In the genomic region with DNA sequence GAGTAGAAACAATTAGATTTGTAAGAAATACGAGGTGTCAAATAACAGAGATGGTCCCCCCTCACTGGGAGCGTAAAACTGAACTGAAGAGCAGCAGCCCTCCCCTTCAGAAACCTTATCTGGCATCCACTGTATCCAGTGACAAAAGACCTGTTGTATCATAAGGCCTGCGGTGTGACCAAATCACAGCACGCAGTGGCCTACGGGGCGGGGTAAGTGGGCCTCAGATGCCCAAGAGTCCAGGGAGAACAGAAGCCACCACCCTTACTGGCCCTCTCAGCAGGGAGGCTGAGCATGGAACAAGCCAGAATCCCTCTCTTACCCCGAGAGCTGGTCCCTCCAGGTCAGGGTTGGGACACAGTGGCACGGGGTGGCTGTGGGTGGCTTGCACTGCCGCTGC, we compare ENCODE assay signal across 27 cellular contexts. TPM values are rescaled to one million over a fixed set of nuclear protein-coding genes. Genes with fewer than 3 reads are reported as not detected.
DNase-seq lines count a peak whose midpoint lies in the region; ATAC-seq, FAIRE-seq and TF ChIP-seq lines count a peak whose summit lies in the region.
"Had no signal": no experiment of that assay in that cellular context is flagged by ENCODE, and none has a peak within 500 bp of the region (broad histone marks: within the 10 kb centered on the region; RNA-seq: fewer than 3 reads in every experiment).

No MANE protein-coding gene starts in this region.

- H3K36me3 ChIP-seq in HepG2 (replicated peaks in 1 of 2; ENCODE audit: control insufficient read depth in 1 of 2, insufficient read depth in 2 of 2, low read length in 2 of 2) (peaks cover 39 to 80% of the 10 kb centered on the region in 2 experiments), right lobe of liver (peaks cover 14 to 92% (median 55%) of the 10 kb centered on the region in 4 donors), neutrophil (peaks cover 80% of the 10 kb centered on the region)

- DNase-seq in HepG2 (ENCODE audit: low spot score) (no peak), right lobe of liver (no peak), RWPE1 (ENCODE audit: low spot score) (no peak), nucleus accumbens (lab: John Stamatoyannopoulos, UW) (no peak)
- DNase-seq: activated CD4-positive, alpha-beta T cell treated with anti-CD3 and anti-CD28 coated beads for 4 hours; DMS 273 treated with DMSO at 0.1 percent for 48 hours; EL; endodermal cell; foreskin fibroblast; kidney glomerular epithelial cell; NCI-H1092; NCI-H187; NCI-H526 treated with DMSO at 0.1 percent for 48 hours; PC-9; SHP77 treated with DMSO at 0.1 percent for 48 hours; small intestine; stimulated activated CD4-positive, alpha-beta T cell treated with anti-CD3 and anti-CD28 coated beads, Interleukin-1b, Interleukin-23, amount 100 ng/mL, for 48 hours; stimulated activated CD8-positive, alpha-beta memory T cell treated with anti-CD3 and anti-CD28 coated beads, Interleukin-4, amount 100 ng/mL, for 48 hours; T-helper 9 cell had no signal

- no peak for ATAC-seq in HepG2
- ATAC-seq in right lobe of liver, result no peak
- ATAC-seq in GM21360 (IDR thresholded peaks at IDR 0.05; ENCODE audit: unreplicated experiment), result no peak
- ATAC-seq in HG03039 (IDR thresholded peaks at IDR 0.05; ENCODE audit: unreplicated experiment), result no peak
- ATAC-seq: esophagus mucosa, GM12878 had no signal

- H3K9ac ChIP-seq in HepG2 (ENCODE audit: insufficient read depth, low read depth, low read length), result no peak overlapping the region

- TF ChIP-seq EP300 in HepG2 (IDR thresholded peaks at IDR 0.05; ENCODE audit: low read depth in 2 of 2, low read length in 2 of 2) (no peak), HepG2 (CRISPR knock-in tag; IDR thresholded peaks at IDR 0.05; ENCODE audit: borderline replicate concordance) (no peak)

- H3K27me3 ChIP-seq in HepG2 (ENCODE audit: control insufficient read depth in 1 of 2, insufficient read depth in 2 of 2, low read length in 2 of 2) (no peaks in the 10 kb centered on the region), right lobe of liver (no peaks in the 10 kb centered on the region), neutrophil (no peaks in the 10 kb centered on the region)
- H3K27me3 ChIP-seq: upper lobe of left lung had no signal

- no peak for TF ChIP-seq RAD21 in HepG2 (CRISPR knock-in tag; IDR thresholded peaks at IDR 0.05)

- intact Hi-C loops in HepG2 (cut with micrococcal nuclease; ENCODE audit: unreplicated experiment) (no loop called here), right lobe of liver (cut with DNase I) (no loop called here)

- H3K4me1 ChIP-seq in HepG2 (ENCODE audit: insufficient read depth, low read length), result peaks cover 41% of the 10 kb centered on the region
- H3K4me1 ChIP-seq in right lobe of liver, result peaks cover 0 to 15% (median 6%) of the 10 kb centered on the region in 4 donors
- peaks cover 41 to 49% of the 10 kb centered on the region in 2 experiments for H3K4me1 ChIP-seq in neutrophil (ENCODE audit: control insufficient read depth in 1 of 2, insufficient read depth in 1 of 2, low read depth in 1 of 2, low read length in 1 of 2)

- BruUV-seq in HepG2 (replicated peaks; lab: Mats Ljungman, UMichigan), result no TSS peak

- H2AFZ ChIP-seq in HepG2 (ENCODE audit: low read length), result no peak overlapping the region
- H2AFZ ChIP-seq: PC-9 had no signal

- in situ Hi-C loops in HepG2 (cut with HindIII; ENCODE audit: extremely low pct_ligation_motif_present, low pct_unique_long_range_greater_than_20kb), result no loop called here

- no peak for TF ChIP-seq POLR2A in HepG2 (IDR thresholded peaks at IDR 0.05; ENCODE audit: insufficient read depth in 1 of 2, low read depth in 2 of 2, low read length in 2 of 2)
- TF ChIP-seq POLR2A in right lobe of liver (IDR thresholded peaks at IDR 0.05), result no peak

- CTCF ChIA-PET in HepG2 (lab: Yijun Ruan, JAX; ENCODE audit: low intra/inter-chr PET ratio, low total read pairs) (no interaction called here), RWPE1 (lab: Yijun Ruan, JAX) (no interaction called here)

- FAIRE-seq in HepG2 (lab: Jason Lieb, UNC), result no peak
- FAIRE-seq: astrocyte, GM12878, small intestine had no signal

- H3K27ac ChIP-seq in HepG2 (ENCODE audit: extremely low read length, insufficient read depth, low read length) (no peak overlapping the region), right lobe of liver (no peak overlapping the region), RWPE1 (peak overlapping the region; percentile 29; the same call in 1 of the 2 replicates), neutrophil (peak overlapping the region; percentile 94)
- H3K27ac ChIP-seq: PC-9, upper lobe of left lung, VCaP had no signal

- POLR2A ChIA-PET in HepG2 (lab: Yijun Ruan, JAX), result no interaction called here
- POLR2A ChIA-PET in RWPE1 (lab: Yijun Ruan, JAX; ENCODE audit: low non-redundant PET), result no interaction called here

- H3K9me3 ChIP-seq in HepG2 (ENCODE audit: low read length) (no peaks in the 10 kb centered on the region), right lobe of liver (no peaks in the 10 kb centered on the region), neutrophil (no peaks in the 10 kb centered on the region)
- H3K9me3 ChIP-seq: upper lobe of left lung had no signal

- 96% methylated on average over 9 of the region's 9 CpGs for WGBS in HepG2 (ENCODE audit: low lambda C conversion rate)
- 91% methylated on average over 3 of the region's 9 CpGs for WGBS in right lobe of liver (ENCODE audit: insufficient coverage, low coverage, low lambda C conversion rate, missing lambda C conversion rate)

- TF ChIP-seq CTCF in HepG2 (CRISPR knock-in tag; IDR thresholded peaks at IDR 0.05), result no peak
- TF ChIP-seq CTCF in right lobe of liver (IDR thresholded peaks at IDR 0.05), result no peak
- TF ChIP-seq CTCF in RWPE1 (conservative IDR thresholded peaks at IDR 0.05; ENCODE audit: low read depth), result no peak
- TF ChIP-seq CTCF in neutrophil (IDR thresholded peaks at IDR 0.05), result no peak

- H3K4me3 ChIP-seq in HepG2 (replicated peaks in 1 of 3; ENCODE audit: insufficient read depth in 1 of 3, low read depth in 2 of 3, low read length in 3 of 3) (no peak overlapping the region), right lobe of liver (no peak overlapping the region), neutrophil (ENCODE audit: low read depth in 1 of 2, low read length in 1 of 2) (no peak overlapping the region)
- H3K4me3 ChIP-seq: GM12878, PC-9, upper lobe of left lung had no signal

- H3K4me2 ChIP-seq in HepG2 (ENCODE audit: low read depth, low read length), result no peak overlapping the region
- H3K4me2 ChIP-seq: PC-9 had no signal

- H3K79me2 ChIP-seq in HepG2 (ENCODE audit: insufficient read depth, low read length), result peaks cover 33% of the 10 kb centered on the region

- H4K20me1 ChIP-seq in HepG2 (ENCODE audit: insufficient read depth, low read length), result peaks cover 3% of the 10 kb centered on the region

RNA-seq across cellular contexts. Expression of a gene that starts 5.5 kb away (rescaled TPM):
- total RNA-seq in HepG2 (2016; rRNA removed; fragmentation: Illumina TruSeq; extraction: Trizol), result 41.0 and 49.1 TPM in 2 replicates
- 9.7 and 10.0 TPM in 2 replicates for total RNA-seq in HepG2 (2016; cell fraction: cytosol; rRNA removed; fragmentation: Illumina TruSeq; extraction: Trizol; ENCODE audit: low read depth)
- total RNA-seq in HepG2 (2016; cell fraction: insoluble cytoplasmic fraction; rRNA removed; fragmentation: Illumina TruSeq; extraction: Trizol), result 41.7 and 48.0 TPM in 2 replicates
- total RNA-seq in HepG2 (2016; cell fraction: membrane; rRNA removed; fragmentation: Illumina TruSeq; extraction: Trizol), result 15.3 and 17.9 TPM in 2 replicates
- 24.8 and 26.0 TPM in 2 replicates for total RNA-seq in HepG2 (2016; cell fraction: nucleus; rRNA removed; fragmentation: Illumina TruSeq; extraction: Trizol)
- polyA plus RNA-seq in HepG2 (2011; rRNA removed), result 33.6 and 36.0 TPM in 2 replicates
- polyA plus RNA-seq in HepG2 (2011; cell fraction: cytosol; rRNA removed), result 25.2 and 31.5 TPM in 2 replicates
- 43.8 and 48.7 TPM in 2 replicates for polyA plus RNA-seq in HepG2 (2011; cell fraction: nucleus; rRNA removed)
- polyA plus RNA-seq in HepG2 (2012), result 37.4 and 57.9 TPM in 2 replicates
- polyA plus RNA-seq in HepG2 (2016; cell fraction: cytosol; fragmentation: Illumina TruSeq; extraction: Trizol; ENCODE audit: low read depth), result 7.4 and 7.7 TPM in 2 replicates
- polyA plus RNA-seq in HepG2 (2016; cell fraction: insoluble cytoplasmic fraction; fragmentation: Illumina TruSeq; extraction: Trizol; ENCODE audit: low read depth), result 47.9 and 48.6 TPM in 2 replicates
- polyA plus RNA-seq in HepG2 (2016; cell fraction: membrane; fragmentation: Illumina TruSeq; extraction: Trizol; ENCODE audit: low read depth), result 11.8 and 11.9 TPM in 2 replicates
- 37.6 and 45.3 TPM in 2 replicates for polyA plus RNA-seq in HepG2 (2016; cell fraction: nucleus; fragmentation: Illumina TruSeq; extraction: Trizol; ENCODE audit: insufficient read depth, low read depth)
- 14.9 and 21.3 TPM in 2 replicates for polyA minus RNA-seq in HepG2 (2011; rRNA and poly(A)+ RNA removed; ENCODE audit: low replicate concordance)
- polyA minus RNA-seq in HepG2 (2011; cell fraction: cytosol; rRNA and poly(A)+ RNA removed), result 13.4 and 16.7 TPM in 2 replicates
- 10.3 and 15.4 TPM in 2 replicates for polyA minus RNA-seq in HepG2 (2011; cell fraction: nucleus; rRNA and poly(A)+ RNA removed)
- 10 to 100 TPM in 5 of 6 experiments, 1 to 10 TPM in 1; 10.0 to 15.8 (median 11.1) TPM for total RNA-seq in right lobe of liver

RNA-seq across cellular contexts. Expression of a gene that starts 5.7 kb away (rescaled TPM):
- 39.7 and 39.9 TPM in 2 replicates for total RNA-seq in HepG2 (2016; rRNA removed; fragmentation: Illumina TruSeq; extraction: Trizol)
- total RNA-seq in HepG2 (2016; cell fraction: cytosol; rRNA removed; fragmentation: Illumina TruSeq; extraction: Trizol; ENCODE audit: low read depth), result 13.8 and 15.1 TPM in 2 replicates
- 40.1 and 40.8 TPM in 2 replicates for total RNA-seq in HepG2 (2016; cell fraction: insoluble cytoplasmic fraction; rRNA removed; fragmentation: Illumina TruSeq; extraction: Trizol)
- total RNA-seq in HepG2 (2016; cell fraction: membrane; rRNA removed; fragmentation: Illumina TruSeq; extraction: Trizol), result 23.4 and 26.9 TPM in 2 replicates
- total RNA-seq in HepG2 (2016; cell fraction: nucleus; rRNA removed; fragmentation: Illumina TruSeq; extraction: Trizol), result 28.8 and 32.4 TPM in 2 replicates
- 85.4 and 104 TPM in 2 replicates for polyA plus RNA-seq in HepG2 (2011; rRNA removed)
- polyA plus RNA-seq in HepG2 (2011; cell fraction: cytosol; rRNA removed), result 54.2 and 65.9 TPM in 2 replicates
- 68.9 and 70.3 TPM in 2 replicates for polyA plus RNA-seq in HepG2 (2011; cell fraction: nucleus; rRNA removed)
- polyA plus RNA-seq in HepG2 (2012), result 49.3 and 49.6 TPM in 2 replicates
- polyA plus RNA-seq in HepG2 (2016; cell fraction: cytosol; fragmentation: Illumina TruSeq; extraction: Trizol; ENCODE audit: low read depth), result 16.6 and 18.6 TPM in 2 replicates
- 45.5 and 51.2 TPM in 2 replicates for polyA plus RNA-seq in HepG2 (2016; cell fraction: insoluble cytoplasmic fraction; fragmentation: Illumina TruSeq; extraction: Trizol; ENCODE audit: low read depth)
- polyA plus RNA-seq in HepG2 (2016; cell fraction: membrane; fragmentation: Illumina TruSeq; extraction: Trizol; ENCODE audit: low read depth), result 22.2 and 23.6 TPM in 2 replicates
- 60.8 and 67.8 TPM in 2 replicates for polyA plus RNA-seq in HepG2 (2016; cell fraction: nucleus; fragmentation: Illumina TruSeq; extraction: Trizol; ENCODE audit: insufficient read depth, low read depth)
- 23.4 and 37.2 TPM in 2 replicates for polyA minus RNA-seq in HepG2 (2011; rRNA and poly(A)+ RNA removed; ENCODE audit: low replicate concordance)
- 17.2 and 17.6 TPM in 2 replicates for polyA minus RNA-seq in HepG2 (2011; cell fraction: cytosol; rRNA and poly(A)+ RNA removed)
- 17.6 and 22.6 TPM in 2 replicates for polyA minus RNA-seq in HepG2 (2011; cell fraction: nucleus; rRNA and poly(A)+ RNA removed)
- 10 to 100 TPM; 16.0 to 25.0 (median 18.7) TPM for total RNA-seq in right lobe of liver

RNA-seq across cellular contexts. Expression of a gene that starts 10.2 kb away (rescaled TPM):
- total RNA-seq in HepG2 (2016; rRNA removed; fragmentation: Illumina TruSeq; extraction: Trizol) (28.0 and 44.8 TPM in 2 replicates), right lobe of liver (10 to 100 TPM in 5 of 6 experiments, 1 to 10 TPM in 1; 7.7 to 25.4 (median 15.3) TPM)
- 22.8 and 24.5 TPM in 2 replicates for total RNA-seq in HepG2 (2016; cell fraction: cytosol; rRNA removed; fragmentation: Illumina TruSeq; extraction: Trizol; ENCODE audit: low read depth)
- total RNA-seq in HepG2 (2016; cell fraction: insoluble cytoplasmic fraction; rRNA removed; fragmentation: Illumina TruSeq; extraction: Trizol), result 30.0 and 44.9 TPM in 2 replicates
- 51.0 and 58.7 TPM in 2 replicates for total RNA-seq in HepG2 (2016; cell fraction: membrane; rRNA removed; fragmentation: Illumina TruSeq; extraction: Trizol)
- 30.0 and 37.9 TPM in 2 replicates for total RNA-seq in HepG2 (2016; cell fraction: nucleus; rRNA removed; fragmentation: Illumina TruSeq; extraction: Trizol)
- polyA plus RNA-seq in HepG2 (2011; rRNA removed), result 112 and 139 TPM in 2 replicates
- polyA plus RNA-seq in HepG2 (2011; cell fraction: cytosol; rRNA removed), result 75.0 and 131 TPM in 2 replicates
- 36.3 and 45.0 TPM in 2 replicates for polyA plus RNA-seq in HepG2 (2011; cell fraction: nucleus; rRNA removed)
- polyA plus RNA-seq in HepG2 (2012), result 131 and 138 TPM in 2 replicates
- 36.6 and 41.1 TPM in 2 replicates for polyA plus RNA-seq in HepG2 (2016; cell fraction: cytosol; fragmentation: Illumina TruSeq; extraction: Trizol; ENCODE audit: low read depth)
- polyA plus RNA-seq in HepG2 (2016; cell fraction: insoluble cytoplasmic fraction; fragmentation: Illumina TruSeq; extraction: Trizol; ENCODE audit: low read depth), result 37.7 and 42.0 TPM in 2 replicates
- polyA plus RNA-seq in HepG2 (2016; cell fraction: membrane; fragmentation: Illumina TruSeq; extraction: Trizol; ENCODE audit: low read depth), result 56.2 and 59.4 TPM in 2 replicates
- 59.5 and 60.5 TPM in 2 replicates for polyA plus RNA-seq in HepG2 (2016; cell fraction: nucleus; fragmentation: Illumina TruSeq; extraction: Trizol; ENCODE audit: insufficient read depth, low read depth)
- 21.9 and 76.0 TPM in 2 replicates for polyA minus RNA-seq in HepG2 (2011; rRNA and poly(A)+ RNA removed; ENCODE audit: low replicate concordance)
- polyA minus RNA-seq in HepG2 (2011; cell fraction: cytosol; rRNA and poly(A)+ RNA removed), result 38.4 and 70.8 TPM in 2 replicates
- 18.8 and 29.5 TPM in 2 replicates for polyA minus RNA-seq in HepG2 (2011; cell fraction: nucleus; rRNA and poly(A)+ RNA removed)

RNA-seq across cellular contexts. Expression of a gene that starts 16.2 kb away (rescaled TPM):
- 249 and 319 TPM in 2 replicates for total RNA-seq in HepG2 (2016; rRNA removed; fragmentation: Illumina TruSeq; extraction: Trizol)
- 103 and 114 TPM in 2 replicates for total RNA-seq in HepG2 (2016; cell fraction: cytosol; rRNA removed; fragmentation: Illumina TruSeq; extraction: Trizol; ENCODE audit: low read depth)
- 260 and 312 TPM in 2 replicates for total RNA-seq in HepG2 (2016; cell fraction: insoluble cytoplasmic fraction; rRNA removed; fragmentation: Illumina TruSeq; extraction: Trizol)
- 135 and 140 TPM in 2 replicates for total RNA-seq in HepG2 (2016; cell fraction: membrane; rRNA removed; fragmentation: Illumina TruSeq; extraction: Trizol)
- total RNA-seq in HepG2 (2016; cell fraction: nucleus; rRNA removed; fragmentation: Illumina TruSeq; extraction: Trizol), result 349 and 418 TPM in 2 replicates
- polyA plus RNA-seq in HepG2 (2011; rRNA removed), result 306 and 308 TPM in 2 replicates
- 103 and 169 TPM in 2 replicates for polyA plus RNA-seq in HepG2 (2011; cell fraction: cytosol; rRNA removed)
- 1,720 and 2,373 TPM in 2 replicates for polyA plus RNA-seq in HepG2 (2011; cell fraction: nucleus; rRNA removed)
- 214 and 282 TPM in 2 replicates for polyA plus RNA-seq in HepG2 (2012)
- polyA plus RNA-seq in HepG2 (2016; cell fraction: cytosol; fragmentation: Illumina TruSeq; extraction: Trizol; ENCODE audit: low read depth), result 77.5 and 85.0 TPM in 2 replicates
- polyA plus RNA-seq in HepG2 (2016; cell fraction: insoluble cytoplasmic fraction; fragmentation: Illumina TruSeq; extraction: Trizol; ENCODE audit: low read depth), result 376 and 395 TPM in 2 replicates
- polyA plus RNA-seq in HepG2 (2016; cell fraction: membrane; fragmentation: Illumina TruSeq; extraction: Trizol; ENCODE audit: low read depth), result 116 and 123 TPM in 2 replicates
- 776 and 819 TPM in 2 replicates for polyA plus RNA-seq in HepG2 (2016; cell fraction: nucleus; fragmentation: Illumina TruSeq; extraction: Trizol; ENCODE audit: insufficient read depth, low read depth)
- polyA minus RNA-seq in HepG2 (2011; rRNA and poly(A)+ RNA removed; ENCODE audit: low replicate concordance), result 243 and 377 TPM in 2 replicates
- polyA minus RNA-seq in HepG2 (2011; cell fraction: cytosol; rRNA and poly(A)+ RNA removed), result 59.7 and 82.4 TPM in 2 replicates
- polyA minus RNA-seq in HepG2 (2011; cell fraction: nucleus; rRNA and poly(A)+ RNA removed), result 526 and 551 TPM in 2 replicates
- 100 to 1,000 TPM in 1 of 6 experiments, 10 to 100 TPM in 5; 62.4 to 106 (median 86.0) TPM for total RNA-seq in right lobe of liver

RNA-seq across cellular contexts. Expression of a gene that starts 17.0 kb away (rescaled TPM):
- 19.4 and 36.3 TPM in 2 replicates for total RNA-seq in HepG2 (2016; rRNA removed; fragmentation: Illumina TruSeq; extraction: Trizol)
- total RNA-seq in HepG2 (2016; cell fraction: cytosol; rRNA removed; fragmentation: Illumina TruSeq; extraction: Trizol; ENCODE audit: low read depth), result 19.7 and 21.0 TPM in 2 replicates
- total RNA-seq in HepG2 (2016; cell fraction: insoluble cytoplasmic fraction; rRNA removed; fragmentation: Illumina TruSeq; extraction: Trizol), result 17.3 and 35.0 TPM in 2 replicates
- total RNA-seq in HepG2 (2016; cell fraction: membrane; rRNA removed; fragmentation: Illumina TruSeq; extraction: Trizol), result 17.5 and 20.2 TPM in 2 replicates
- total RNA-seq in HepG2 (2016; cell fraction: nucleus; rRNA removed; fragmentation: Illumina TruSeq; extraction: Trizol), result 39.1 and 44.6 TPM in 2 replicates
- polyA plus RNA-seq in HepG2 (2011; rRNA removed), result 25.2 and 26.1 TPM in 2 replicates
- polyA plus RNA-seq in HepG2 (2011; cell fraction: cytosol; rRNA removed), result 11.6 and 16.0 TPM in 2 replicates
- polyA plus RNA-seq in HepG2 (2011; cell fraction: nucleus; rRNA removed), result 59.2 and 64.8 TPM in 2 replicates
- 20.4 and 24.1 TPM in 2 replicates for polyA plus RNA-seq in HepG2 (2012)
- polyA plus RNA-seq in HepG2 (2016; cell fraction: cytosol; fragmentation: Illumina TruSeq; extraction: Trizol; ENCODE audit: low read depth), result 5.8 and 6.2 TPM in 2 replicates
- 13.0 and 15.6 TPM in 2 replicates for polyA plus RNA-seq in HepG2 (2016; cell fraction: insoluble cytoplasmic fraction; fragmentation: Illumina TruSeq; extraction: Trizol; ENCODE audit: low read depth)
- 9.2 and 11.8 TPM in 2 replicates for polyA plus RNA-seq in HepG2 (2016; cell fraction: membrane; fragmentation: Illumina TruSeq; extraction: Trizol; ENCODE audit: low read depth)
- 60.1 and 68.2 TPM in 2 replicates for polyA plus RNA-seq in HepG2 (2016; cell fraction: nucleus; fragmentation: Illumina TruSeq; extraction: Trizol; ENCODE audit: insufficient read depth, low read depth)
- polyA minus RNA-seq in HepG2 (2011; rRNA and poly(A)+ RNA removed; ENCODE audit: low replicate concordance), result 33.4 and 39.8 TPM in 2 replicates
- polyA minus RNA-seq in HepG2 (2011; cell fraction: cytosol; rRNA and poly(A)+ RNA removed), result 12.8 and 16.1 TPM in 2 replicates
- 36.3 and 51.1 TPM in 2 replicates for polyA minus RNA-seq in HepG2 (2011; cell fraction: nucleus; rRNA and poly(A)+ RNA removed)
- 10 to 100 TPM in 5 of 6 experiments, 1 to 10 TPM in 1; 8.5 to 16.3 (median 15.3) TPM for total RNA-seq in right lobe of liver

Comparison
In these comparisons a context has a peak if more than half of its experiments do, and no peak if none do; other contexts are left out.
1. H3K27ac ChIP-seq: peak in RWPE1 (single experiment) and neutrophil (single experiment); none in HepG2 (single experiment) and right lobe of liver (0 of 3).